In genomic region chr16:1884155-1884760, GRCh38 we compare ENCODE assay signal across 12 cellular contexts. TPM values are rescaled to one million over a fixed set of nuclear protein-coding genes. Genes with fewer than 3 reads are reported as not detected.
DNase-seq lines count a peak whose midpoint lies in the region; ATAC-seq, FAIRE-seq and TF ChIP-seq lines count a peak whose summit lies in the region.
"Had no signal": no experiment of that assay in that cellular context is flagged by ENCODE, and none has a peak within 500 bp of the region (broad histone marks: within the 10 kb centered on the region; RNA-seq: fewer than 3 reads in every experiment).

No MANE protein-coding gene starts in this region.

- TF ChIP-seq EP300 in HepG2 (IDR thresholded peaks at IDR 0.05; ENCODE audit: low read depth in 2 of 2, low read length in 2 of 2) (no peak), HepG2 (CRISPR knock-in tag; IDR thresholded peaks at IDR 0.05; ENCODE audit: borderline replicate concordance) (no peak)

- BruUV-seq in HepG2 (replicated peaks; lab: Mats Ljungman, UMichigan), result no TSS peak

- H3K4me1 ChIP-seq in HepG2 (ENCODE audit: insufficient read depth, low read length), result peaks cover 22% of the 10 kb centered on the region
- H3K4me1 ChIP-seq: gastrocnemius medialis had no signal

- no peaks in the 10 kb centered on the region for H3K79me2 ChIP-seq in HepG2 (ENCODE audit: insufficient read depth, low read length)

- intact Hi-C loops in HepG2 (cut with micrococcal nuclease; ENCODE audit: unreplicated experiment), result no loop called here

- H3K9ac ChIP-seq in HepG2 (ENCODE audit: insufficient read depth, low read depth, low read length), result no peak overlapping the region

- no peaks in the 10 kb centered on the region for H3K36me3 ChIP-seq in HepG2 (replicated peaks in 1 of 2; ENCODE audit: control insufficient read depth in 1 of 2, insufficient read depth in 2 of 2, low read length in 2 of 2)
- H3K36me3 ChIP-seq: gastrocnemius medialis had no signal

- ATAC-seq in HepG2 (peak; percentile 74), GM19455 (IDR thresholded peaks at IDR 0.05; ENCODE audit: unreplicated experiment) (no peak)
- ATAC-seq: gastrocnemius medialis had no signal

- no peak overlapping the region for H3K27ac ChIP-seq in HepG2 (ENCODE audit: extremely low read length, insufficient read depth, low read length)
- no peak overlapping the region for H3K27ac ChIP-seq in substantia nigra (ENCODE audit: low read depth, low read length, poor library complexity, severe bottlenecking)
- H3K27ac ChIP-seq: gastrocnemius medialis had no signal

- 17% methylated on average over 13 of the region's 13 CpGs for WGBS in HepG2 (ENCODE audit: low lambda C conversion rate)

- TF ChIP-seq CTCF in HepG2 (CRISPR knock-in tag; IDR thresholded peaks at IDR 0.05), result peak; percentile 40

- peaks cover 2 to 8% of the 10 kb centered on the region in 2 experiments; a peak in 3 of 5 replicates for H3K27me3 ChIP-seq in HepG2 (ENCODE audit: control insufficient read depth in 1 of 2, insufficient read depth in 2 of 2, low read length in 2 of 2)

- no peak overlapping the region for H2AFZ ChIP-seq in HepG2 (ENCODE audit: low read length)

- no peak overlapping the region for H3K4me3 ChIP-seq in HepG2 (replicated peaks in 1 of 3; ENCODE audit: insufficient read depth in 1 of 3, low read depth in 2 of 3, low read length in 3 of 3)
- H3K4me3 ChIP-seq: gastrocnemius medialis had no signal

- no peak overlapping the region for H3K4me2 ChIP-seq in HepG2 (ENCODE audit: low read depth, low read length)

- no peak for TF ChIP-seq POLR2A in HepG2 (IDR thresholded peaks at IDR 0.05; ENCODE audit: insufficient read depth in 1 of 2, low read depth in 2 of 2, low read length in 2 of 2)

- POLR2A ChIA-PET in HepG2 (lab: Yijun Ruan, JAX), result no interaction called here

- peak; percentile 79 for FAIRE-seq in HepG2 (lab: Jason Lieb, UNC)

- H3K9me3 ChIP-seq in HepG2 (ENCODE audit: low read length), result no peaks in the 10 kb centered on the region
- H3K9me3 ChIP-seq: gastrocnemius medialis had no signal

- TF ChIP-seq RAD21 in HepG2 (CRISPR knock-in tag; IDR thresholded peaks at IDR 0.05), result no peak

- DNase-seq in ELR (ENCODE audit: low read depth) (peak; percentile 42), KBM-7 (peak; percentile 53), SKM-1 treated with dmso at 0.1 percent for 144 hours (lab: John Stamatoyannopoulos, UW; ENCODE audit: unreplicated experiment) (peak; percentile 73), HepG2 (ENCODE audit: low spot score) (peak; percentile 63), T1000 (lab: John Stamatoyannopoulos, UW) (no peak), A172 (ENCODE audit: low spot score) (no peak), substantia nigra (lab: John Stamatoyannopoulos, UW) (no peak)
- DNase-seq: activated T-cell treated with anti-CD3 and anti-CD28 coated beads, Interleukin-2, amount 50 U/mL, for 72 hours; gastrocnemius medialis; NK-92 treated with Interleukin-12 subunit alpha and Interleukin-12 subunit beta, amount 100 ng/mL, for 24 hours had no signal

- no peaks in the 10 kb centered on the region for H4K20me1 ChIP-seq in HepG2 (ENCODE audit: insufficient read depth, low read length)

- CTCF ChIA-PET in HepG2 (lab: Yijun Ruan, JAX; ENCODE audit: low intra/inter-chr PET ratio, low total read pairs), result interaction anchor here (0.7 kb wide), 1 partner anchor 45 kb away, joined by 3 read pairs; no protein-coding TSS in a partner anchor

- in situ Hi-C loops in KBM-7 (cut with MboI; ENCODE audit: low pct_unique_long_range_greater_than_20kb, low sequenced_read_pairs), result no loop called here
- in situ Hi-C loops in HepG2 (cut with HindIII; ENCODE audit: extremely low pct_ligation_motif_present, low pct_unique_long_range_greater_than_20kb), result no loop called here

RNA-seq across cellular contexts. Expression of gene MEIOB, which starts 12.3 kb away (rescaled TPM):
- total RNA-seq in HepG2 (2016; rRNA removed; fragmentation: Illumina TruSeq; extraction: Trizol), result not detected in 2 replicates
- total RNA-seq in HepG2 (2016; cell fraction: cytosol; rRNA removed; fragmentation: Illumina TruSeq; extraction: Trizol; ENCODE audit: low read depth), result not detected in 2 replicates
- not detected in 2 replicates for total RNA-seq in HepG2 (2016; cell fraction: insoluble cytoplasmic fraction; rRNA removed; fragmentation: Illumina TruSeq; extraction: Trizol)
- not detected in 2 replicates for total RNA-seq in HepG2 (2016; cell fraction: membrane; rRNA removed; fragmentation: Illumina TruSeq; extraction: Trizol)
- total RNA-seq in HepG2 (2016; cell fraction: nucleus; rRNA removed; fragmentation: Illumina TruSeq; extraction: Trizol), result not detected in 2 replicates
- 0.05 and 0.17 TPM in 2 replicates for polyA plus RNA-seq in HepG2 (2011; rRNA removed)
- polyA plus RNA-seq in HepG2 (2011; cell fraction: cytosol; rRNA removed), result 0.09 TPM in 1 of 2 replicates, not detected in the other
- 0.31 and 0.38 TPM in 2 replicates for polyA plus RNA-seq in HepG2 (2011; cell fraction: nucleus; rRNA removed)
- 0.16 TPM in 1 of 2 replicates, not detected in the other for polyA plus RNA-seq in HepG2 (2012)
- not detected in 2 replicates for polyA plus RNA-seq in HepG2 (2016; cell fraction: cytosol; fragmentation: Illumina TruSeq; extraction: Trizol; ENCODE audit: low read depth)
- polyA plus RNA-seq in HepG2 (2016; cell fraction: insoluble cytoplasmic fraction; fragmentation: Illumina TruSeq; extraction: Trizol; ENCODE audit: low read depth), result 0.13 TPM in 1 of 2 replicates, not detected in the other
- not detected in 2 replicates for polyA plus RNA-seq in HepG2 (2016; cell fraction: membrane; fragmentation: Illumina TruSeq; extraction: Trizol; ENCODE audit: low read depth)
- polyA plus RNA-seq in HepG2 (2016; cell fraction: nucleus; fragmentation: Illumina TruSeq; extraction: Trizol; ENCODE audit: insufficient read depth, low read depth), result not detected in 2 replicates
- polyA minus RNA-seq in HepG2 (2011; rRNA and poly(A)+ RNA removed; ENCODE audit: low replicate concordance), result 0.44 TPM in 1 of 2 replicates, not detected in the other
- not detected in 2 replicates for polyA minus RNA-seq in HepG2 (2011; cell fraction: cytosol; rRNA and poly(A)+ RNA removed)
- polyA minus RNA-seq in HepG2 (2011; cell fraction: nucleus; rRNA and poly(A)+ RNA removed), result 0.39 and 1.1 TPM in 2 replicates
- 0.38 TPM in 1 of 2 replicates, not detected in the other for total RNA-seq in A172 (2014; rRNA removed; shearing (Covaris generic))
- total RNA-seq: gastrocnemius medialis had no signal

RNA-seq across cellular contexts. Expression of gene HS3ST6, which starts 34.0 kb away (rescaled TPM):
- total RNA-seq in HepG2 (2016; rRNA removed; fragmentation: Illumina TruSeq; extraction: Trizol), result not detected in 2 replicates
- not detected in 2 replicates for total RNA-seq in HepG2 (2016; cell fraction: cytosol; rRNA removed; fragmentation: Illumina TruSeq; extraction: Trizol; ENCODE audit: low read depth)
- not detected in 2 replicates for total RNA-seq in HepG2 (2016; cell fraction: insoluble cytoplasmic fraction; rRNA removed; fragmentation: Illumina TruSeq; extraction: Trizol)
- total RNA-seq in HepG2 (2016; cell fraction: membrane; rRNA removed; fragmentation: Illumina TruSeq; extraction: Trizol), result not detected in 2 replicates
- not detected in 2 replicates for total RNA-seq in HepG2 (2016; cell fraction: nucleus; rRNA removed; fragmentation: Illumina TruSeq; extraction: Trizol)
- polyA plus RNA-seq in HepG2 (2011; rRNA removed), result not detected in 2 replicates
- not detected in 2 replicates for polyA plus RNA-seq in HepG2 (2011; cell fraction: cytosol; rRNA removed)
- polyA plus RNA-seq in HepG2 (2011; cell fraction: nucleus; rRNA removed), result not detected in 2 replicates
- not detected in 2 replicates for polyA plus RNA-seq in HepG2 (2012)
- not detected in 2 replicates for polyA plus RNA-seq in HepG2 (2016; cell fraction: cytosol; fragmentation: Illumina TruSeq; extraction: Trizol; ENCODE audit: low read depth)
- not detected in 2 replicates for polyA plus RNA-seq in HepG2 (2016; cell fraction: insoluble cytoplasmic fraction; fragmentation: Illumina TruSeq; extraction: Trizol; ENCODE audit: low read depth)
- polyA plus RNA-seq in HepG2 (2016; cell fraction: membrane; fragmentation: Illumina TruSeq; extraction: Trizol; ENCODE audit: low read depth), result not detected in 2 replicates
- polyA plus RNA-seq in HepG2 (2016; cell fraction: nucleus; fragmentation: Illumina TruSeq; extraction: Trizol; ENCODE audit: insufficient read depth, low read depth), result not detected in 2 replicates
- polyA minus RNA-seq in HepG2 (2011; rRNA and poly(A)+ RNA removed; ENCODE audit: low replicate concordance), result not detected in 2 replicates
- not detected in 2 replicates for polyA minus RNA-seq in HepG2 (2011; cell fraction: cytosol; rRNA and poly(A)+ RNA removed)
- polyA minus RNA-seq in HepG2 (2011; cell fraction: nucleus; rRNA and poly(A)+ RNA removed), result not detected in 2 replicates
- total RNA-seq in A172 (2014; rRNA removed; shearing (Covaris generic)), result not detected in 2 replicates
- total RNA-seq: activated T-cell treated with anti-CD3 and anti-CD28 coated beads, Interleukin-2, amount 50 U/mL, for 72 hours; gastrocnemius medialis; omental fat pad had no signal

RNA-seq across cellular contexts. Expression of gene FAHD1, which starts 57.3 kb away (rescaled TPM):
- total RNA-seq in HepG2 (2016; rRNA removed; fragmentation: Illumina TruSeq; extraction: Trizol), result 45.3 and 55.1 TPM in 2 replicates
- 8.0 and 8.3 TPM in 2 replicates for total RNA-seq in HepG2 (2016; cell fraction: cytosol; rRNA removed; fragmentation: Illumina TruSeq; extraction: Trizol; ENCODE audit: low read depth)
- 46.8 and 59.4 TPM in 2 replicates for total RNA-seq in HepG2 (2016; cell fraction: insoluble cytoplasmic fraction; rRNA removed; fragmentation: Illumina TruSeq; extraction: Trizol)
- total RNA-seq in HepG2 (2016; cell fraction: membrane; rRNA removed; fragmentation: Illumina TruSeq; extraction: Trizol), result 20.5 and 23.1 TPM in 2 replicates
- total RNA-seq in HepG2 (2016; cell fraction: nucleus; rRNA removed; fragmentation: Illumina TruSeq; extraction: Trizol), result 18.8 and 24.7 TPM in 2 replicates
- 39.0 and 45.0 TPM in 2 replicates for polyA plus RNA-seq in HepG2 (2011; rRNA removed)
- 57.1 and 75.7 TPM in 2 replicates for polyA plus RNA-seq in HepG2 (2011; cell fraction: cytosol; rRNA removed)
- polyA plus RNA-seq in HepG2 (2011; cell fraction: nucleus; rRNA removed), result 22.0 and 25.9 TPM in 2 replicates
- 27.5 and 30.7 TPM in 2 replicates for polyA plus RNA-seq in HepG2 (2012)
- polyA plus RNA-seq in HepG2 (2016; cell fraction: cytosol; fragmentation: Illumina TruSeq; extraction: Trizol; ENCODE audit: low read depth), result 7.4 and 8.6 TPM in 2 replicates
- 61.9 and 65.6 TPM in 2 replicates for polyA plus RNA-seq in HepG2 (2016; cell fraction: insoluble cytoplasmic fraction; fragmentation: Illumina TruSeq; extraction: Trizol; ENCODE audit: low read depth)
- 16.5 and 18.2 TPM in 2 replicates for polyA plus RNA-seq in HepG2 (2016; cell fraction: membrane; fragmentation: Illumina TruSeq; extraction: Trizol; ENCODE audit: low read depth)
- 23.5 and 28.3 TPM in 2 replicates for polyA plus RNA-seq in HepG2 (2016; cell fraction: nucleus; fragmentation: Illumina TruSeq; extraction: Trizol; ENCODE audit: insufficient read depth, low read depth)
- 39.8 and 128 TPM in 2 replicates for polyA minus RNA-seq in HepG2 (2011; rRNA and poly(A)+ RNA removed; ENCODE audit: low replicate concordance)
- polyA minus RNA-seq in HepG2 (2011; cell fraction: cytosol; rRNA and poly(A)+ RNA removed), result 38.0 and 43.7 TPM in 2 replicates
- polyA minus RNA-seq in HepG2 (2011; cell fraction: nucleus; rRNA and poly(A)+ RNA removed), result 41.5 and 42.2 TPM in 2 replicates
- total RNA-seq in A172 (2014; rRNA removed; shearing (Covaris generic)), result 77.1 and 89.7 TPM in 2 replicates

RNA-seq across cellular contexts. Expression of gene HAGH, which starts 57.6 kb away (rescaled TPM):
- 55.6 and 70.4 TPM in 2 replicates for total RNA-seq in HepG2 (2016; rRNA removed; fragmentation: Illumina TruSeq; extraction: Trizol)
- 53.2 and 53.5 TPM in 2 replicates for total RNA-seq in HepG2 (2016; cell fraction: cytosol; rRNA removed; fragmentation: Illumina TruSeq; extraction: Trizol; ENCODE audit: low read depth)
- 55.0 and 68.2 TPM in 2 replicates for total RNA-seq in HepG2 (2016; cell fraction: insoluble cytoplasmic fraction; rRNA removed; fragmentation: Illumina TruSeq; extraction: Trizol)
- 61.0 and 73.1 TPM in 2 replicates for total RNA-seq in HepG2 (2016; cell fraction: membrane; rRNA removed; fragmentation: Illumina TruSeq; extraction: Trizol)
- total RNA-seq in HepG2 (2016; cell fraction: nucleus; rRNA removed; fragmentation: Illumina TruSeq; extraction: Trizol), result 34.7 and 44.2 TPM in 2 replicates
- 95.4 and 110 TPM in 2 replicates for polyA plus RNA-seq in HepG2 (2011; rRNA removed)
- 119 and 163 TPM in 2 replicates for polyA plus RNA-seq in HepG2 (2011; cell fraction: cytosol; rRNA removed)
- 106 and 108 TPM in 2 replicates for polyA plus RNA-seq in HepG2 (2011; cell fraction: nucleus; rRNA removed)
- 60.5 and 77.2 TPM in 2 replicates for polyA plus RNA-seq in HepG2 (2012)
- polyA plus RNA-seq in HepG2 (2016; cell fraction: cytosol; fragmentation: Illumina TruSeq; extraction: Trizol; ENCODE audit: low read depth), result 50.0 and 65.6 TPM in 2 replicates
- 79.6 and 80.3 TPM in 2 replicates for polyA plus RNA-seq in HepG2 (2016; cell fraction: insoluble cytoplasmic fraction; fragmentation: Illumina TruSeq; extraction: Trizol; ENCODE audit: low read depth)
- polyA plus RNA-seq in HepG2 (2016; cell fraction: membrane; fragmentation: Illumina TruSeq; extraction: Trizol; ENCODE audit: low read depth), result 53.0 and 70.2 TPM in 2 replicates
- 90.2 and 92.4 TPM in 2 replicates for polyA plus RNA-seq in HepG2 (2016; cell fraction: nucleus; fragmentation: Illumina TruSeq; extraction: Trizol; ENCODE audit: insufficient read depth, low read depth)
- polyA minus RNA-seq in HepG2 (2011; rRNA and poly(A)+ RNA removed; ENCODE audit: low replicate concordance), result 59.0 and 90.8 TPM in 2 replicates
- 25.4 and 27.3 TPM in 2 replicates for polyA minus RNA-seq in HepG2 (2011; cell fraction: cytosol; rRNA and poly(A)+ RNA removed)
- polyA minus RNA-seq in HepG2 (2011; cell fraction: nucleus; rRNA and poly(A)+ RNA removed), result 28.8 and 29.0 TPM in 2 replicates
- total RNA-seq in A172 (2014; rRNA removed; shearing (Covaris generic)), result 85.2 and 163 TPM in 2 replicates

RNA-seq across cellular contexts. Expression of gene MSRB1, which starts 58.7 kb away (rescaled TPM):
- 32.1 and 49.0 TPM in 2 replicates for total RNA-seq in HepG2 (2016; rRNA removed; fragmentation: Illumina TruSeq; extraction: Trizol)
- 17.7 and 18.5 TPM in 2 replicates for total RNA-seq in HepG2 (2016; cell fraction: cytosol; rRNA removed; fragmentation: Illumina TruSeq; extraction: Trizol; ENCODE audit: low read depth)
- 36.2 and 53.5 TPM in 2 replicates for total RNA-seq in HepG2 (2016; cell fraction: insoluble cytoplasmic fraction; rRNA removed; fragmentation: Illumina TruSeq; extraction: Trizol)
- total RNA-seq in HepG2 (2016; cell fraction: membrane; rRNA removed; fragmentation: Illumina TruSeq; extraction: Trizol), result 40.6 and 47.0 TPM in 2 replicates
- total RNA-seq in HepG2 (2016; cell fraction: nucleus; rRNA removed; fragmentation: Illumina TruSeq; extraction: Trizol), result 22.9 and 23.6 TPM in 2 replicates
- 75.4 and 84.2 TPM in 2 replicates for polyA plus RNA-seq in HepG2 (2011; rRNA removed)
- polyA plus RNA-seq in HepG2 (2011; cell fraction: cytosol; rRNA removed), result 77.3 and 104 TPM in 2 replicates
- 36.2 and 37.3 TPM in 2 replicates for polyA plus RNA-seq in HepG2 (2011; cell fraction: nucleus; rRNA removed)
- 50.3 and 50.5 TPM in 2 replicates for polyA plus RNA-seq in HepG2 (2012)
- polyA plus RNA-seq in HepG2 (2016; cell fraction: cytosol; fragmentation: Illumina TruSeq; extraction: Trizol; ENCODE audit: low read depth), result 33.2 and 38.6 TPM in 2 replicates
- polyA plus RNA-seq in HepG2 (2016; cell fraction: insoluble cytoplasmic fraction; fragmentation: Illumina TruSeq; extraction: Trizol; ENCODE audit: low read depth), result 123 and 143 TPM in 2 replicates
- polyA plus RNA-seq in HepG2 (2016; cell fraction: membrane; fragmentation: Illumina TruSeq; extraction: Trizol; ENCODE audit: low read depth), result 66.6 and 81.6 TPM in 2 replicates
- 54.6 and 56.2 TPM in 2 replicates for polyA plus RNA-seq in HepG2 (2016; cell fraction: nucleus; fragmentation: Illumina TruSeq; extraction: Trizol; ENCODE audit: insufficient read depth, low read depth)
- 38.3 and 153 TPM in 2 replicates for polyA minus RNA-seq in HepG2 (2011; rRNA and poly(A)+ RNA removed; ENCODE audit: low replicate concordance)
- polyA minus RNA-seq in HepG2 (2011; cell fraction: cytosol; rRNA and poly(A)+ RNA removed), result 32.5 and 36.9 TPM in 2 replicates
- polyA minus RNA-seq in HepG2 (2011; cell fraction: nucleus; rRNA and poly(A)+ RNA removed), result 29.6 and 34.3 TPM in 2 replicates
- total RNA-seq in A172 (2014; rRNA removed; shearing (Covaris generic)), result 15.6 and 22.5 TPM in 2 replicates

Comparison
In these comparisons a context has a peak if more than half of its experiments do, and no peak if none do; other contexts are left out.
1. DNase-seq: peak in ELR (single experiment), KBM-7 (single experiment), SKM-1 treated with dmso at 0.1 percent for 144 hours (single experiment) and HepG2 (single experiment); none in T1000 (single experiment), A172 (single experiment) and substantia nigra (0 of 49).